ENCODE assay signal across 1 cellular context in genomic region chr11:47191137-47191536, GRCh38. TPM values are rescaled to one million over a fixed set of nuclear protein-coding genes. Genes with fewer than 3 reads are reported as not detected.
"Had no signal": no experiment of that assay in that cellular context is flagged by ENCODE, and none has a peak within 500 bp of the region (broad histone marks: within the 10 kb centered on the region; RNA-seq: fewer than 3 reads in every experiment).

No MANE protein-coding gene starts in this region.

RNA-seq across cellular contexts. Expression of gene PACSIN3, which starts 4.9 kb away (rescaled TPM):
- total RNA-seq: OCI-LY7 had no signal
